Comparison of ENCODE assay signal across 23 cellular contexts in the genomic region with DNA sequence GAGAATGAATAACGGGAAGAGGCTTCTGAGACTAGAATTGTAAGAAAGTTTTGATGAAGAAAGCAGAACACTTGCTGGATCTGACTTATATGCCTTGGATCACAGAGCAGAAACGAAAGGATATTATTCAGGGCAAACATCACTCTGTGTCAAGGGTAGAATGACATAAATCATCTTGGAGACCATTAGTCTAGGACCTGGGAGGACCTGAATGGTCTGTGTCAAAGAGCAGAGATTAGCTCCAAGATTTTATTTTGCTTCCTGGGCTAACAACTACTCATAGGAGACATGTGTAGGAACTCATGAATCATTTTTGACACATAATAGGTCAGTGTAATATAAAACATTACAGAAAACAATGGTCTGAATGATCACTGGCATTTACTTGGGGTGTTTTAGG.
"Had no signal": no experiment of that assay in that cellular context is flagged by ENCODE, and none has a peak within 500 bp of the region (broad histone marks: within the 10 kb centered on the region; RNA-seq: fewer than 3 reads in every experiment).

No MANE protein-coding gene starts in this region.

- H3K36me3 ChIP-seq: breast epithelium, heart right ventricle, left lung, lower lobe of right lung, suprapubic skin, tibial nerve had no signal

- H3K27me3 ChIP-seq: breast epithelium, heart right ventricle, left lung, suprapubic skin, tibial nerve had no signal

- H3K9me3 Mint-ChIP-seq: activated CD8-positive, alpha-beta T cell treated with anti-CD3 and anti-CD28 coated beads for 36 hours; activated T-cell treated with anti-CD3 and anti-CD28 coated beads, Interleukin-2, amount 50 U/mL, for 4 hours; activated T-helper 17 cell treated with anti-CD3 and anti-CD28 coated beads, Interleukin-2, amount 50 U/mL, for 72 hours; natural killer cell treated with Interleukin-12 subunit alpha and Interleukin-12 subunit beta and Interleukin-15 and Interleukin-18, amount 100 ng/mL, for 72 hours had no signal

- H3K4me1 Mint-ChIP-seq: activated T-helper 17 cell treated with anti-CD3 and anti-CD28 coated beads, Interleukin-2, amount 50 U/mL, for 72 hours had no signal

- H3K27me3 Mint-ChIP-seq: activated CD8-positive, alpha-beta T cell treated with anti-CD3 and anti-CD28 coated beads for 36 hours; activated T-helper 17 cell treated with anti-CD3 and anti-CD28 coated beads, Interleukin-2, amount 50 U/mL, for 72 hours; natural killer cell treated with Interleukin-12 subunit alpha and Interleukin-12 subunit beta and Interleukin-15 and Interleukin-18, amount 100 ng/mL, for 72 hours had no signal

- DNase-seq: activated CD4-positive, alpha-beta T cell treated with anti-CD3 and anti-CD28 coated beads for 48 hours; activated CD8-positive, alpha-beta T cell treated with anti-CD3 and anti-CD28 coated beads for 36 hours; activated gamma-delta T cell treated with Interleukin-2 at 50 U/mL for 16 hours; activated naive CD4-positive, alpha-beta T cell treated with anti-CD3 and anti-CD28 coated beads, Interleukin-2, amount 50 U/mL, for 16 hours; activated T-cell treated with anti-CD3 and anti-CD28 coated beads, Interleukin-2, amount 50 U/mL, for 4 hours; amniotic stem cell; central memory CD4-positive, alpha-beta T cell; foreskin fibroblast; heart right ventricle; kidney glomerular epithelial cell; left lung; lower lobe of right lung; mesenchymal stem cell; posterior cingulate gyrus; right cardiac atrium; stimulated activated naive CD4-positive, alpha-beta T cell; T-helper 9 cell had no signal

- H3K9me3 ChIP-seq: breast epithelium, heart right ventricle, left lung, lower lobe of right lung, suprapubic skin, tibial nerve had no signal

- ATAC-seq: activated CD8-positive, alpha-beta T cell treated with anti-CD3 and anti-CD28 coated beads for 36 hours; activated T-cell treated with anti-CD3 and anti-CD28 coated beads, Interleukin-2, amount 50 U/mL, for 4 hours; activated T-helper 17 cell treated with anti-CD3 and anti-CD28 coated beads, Interleukin-2, amount 50 U/mL, for 72 hours; heart right ventricle; left lung; lower lobe of right lung; natural killer cell treated with Interleukin-12 subunit alpha and Interleukin-12 subunit beta and Interleukin-15 and Interleukin-18, amount 100 ng/mL, for 72 hours; right cardiac atrium had no signal

- H3K4me3 ChIP-seq: breast epithelium, heart right ventricle, left lung, lower lobe of right lung, suprapubic skin, tibial nerve had no signal

- H3K4me1 ChIP-seq: breast epithelium, heart right ventricle, left lung, lower lobe of right lung, suprapubic skin, tibial nerve had no signal

- H3K27ac ChIP-seq: breast epithelium, heart right ventricle, left lung, lower lobe of right lung, suprapubic skin, tibial nerve, VCaP had no signal

- H3K36me3 Mint-ChIP-seq: natural killer cell treated with Interleukin-12 subunit alpha and Interleukin-12 subunit beta and Interleukin-15 and Interleukin-18, amount 100 ng/mL, for 72 hours had no signal

- H3K27ac Mint-ChIP-seq: activated CD8-positive, alpha-beta T cell treated with anti-CD3 and anti-CD28 coated beads for 36 hours; activated T-helper 17 cell treated with anti-CD3 and anti-CD28 coated beads, Interleukin-2, amount 50 U/mL, for 72 hours; natural killer cell treated with Interleukin-12 subunit alpha and Interleukin-12 subunit beta and Interleukin-15 and Interleukin-18, amount 100 ng/mL, for 72 hours had no signal

- H3K4me3 Mint-ChIP-seq: activated CD8-positive, alpha-beta T cell treated with anti-CD3 and anti-CD28 coated beads for 36 hours; activated T-cell treated with anti-CD3 and anti-CD28 coated beads, Interleukin-2, amount 50 U/mL, for 4 hours; activated T-helper 17 cell treated with anti-CD3 and anti-CD28 coated beads, Interleukin-2, amount 50 U/mL, for 72 hours; natural killer cell treated with Interleukin-12 subunit alpha and Interleukin-12 subunit beta and Interleukin-15 and Interleukin-18, amount 100 ng/mL, for 72 hours had no signal
